Comparison of ENCODE assay signal across 1 cellular context in genomic region chr5:175854231-175855040, GRCh38.
TF ChIP-seq lines count a peak whose summit lies in the region.

No MANE protein-coding gene starts in this region.

TF ChIP-seq in HepG2, 621 proteins besides CTCF, POLR2A, EP300 and RAD21 (continued from another document and continues in another):
- TF ChIP-seq PRDM10 (CRISPR knock-in tag; IDR thresholded peaks at IDR 0.05; ENCODE audit: low read depth) (no peak), ZC3H4 (CRISPR knock-in tag; IDR thresholded peaks at IDR 0.05; ENCODE audit: borderline replicate concordance) (peak; percentile 79; the same call in 1 of the 2 replicates), ZFYVE20 (CRISPR knock-in tag; IDR thresholded peaks at IDR 0.05; ENCODE audit: borderline replicate concordance, low read depth) (no peak), ZNF891 (CRISPR knock-in tag; IDR thresholded peaks at IDR 0.05) (no peak), RCOR2 (CRISPR knock-in tag; IDR thresholded peaks at IDR 0.05) (peak; percentile 89; the same call in 1 of the 2 replicates), ATF3 (CRISPR knock-in tag; IDR thresholded peaks at IDR 0.05) (peak; percentile 48; the same call in 1 of the 2 replicates), ZNF160 (CRISPR knock-in tag; IDR thresholded peaks at IDR 0.05) (no peak), ZFP1 (CRISPR knock-in tag; IDR thresholded peaks at IDR 0.05) (peak; percentile 76; the same call in 1 of the 2 replicates), KDM1A (CRISPR knock-in tag; IDR thresholded peaks at IDR 0.05) (peak; percentile 99), ZNF180 (CRISPR knock-in tag; IDR thresholded peaks at IDR 0.05; ENCODE audit: borderline replicate concordance, low read depth) (no peak), CSRNP2 (CRISPR knock-in tag; conservative IDR thresholded peaks at IDR 0.05; ENCODE audit: low read depth) (no peak), DNMT1 (CRISPR knock-in tag; IDR thresholded peaks at IDR 0.05) (no peak), SRSF1 (optimal IDR thresholded peaks at IDR 0.05; ENCODE audit: low read depth, low read length) (no peak), ZGPAT (CRISPR knock-in tag; IDR thresholded peaks at IDR 0.05) (peak; percentile 92), PHF5A (CRISPR knock-in tag; IDR thresholded peaks at IDR 0.05; ENCODE audit: low read depth, unreplicated experiment) (peak; percentile 35), AKNA (CRISPR knock-in tag; IDR thresholded peaks at IDR 0.05; ENCODE audit: borderline replicate concordance) (no peak), ZNF567 (CRISPR knock-in tag; IDR thresholded peaks at IDR 0.05; ENCODE audit: borderline replicate concordance) (no peak), AGO2 (optimal IDR thresholded peaks at IDR 0.05; ENCODE audit: low read depth, low read length) (no peak), RARG (CRISPR knock-in tag; IDR thresholded peaks at IDR 0.05; ENCODE audit: low read depth) (no peak), HOMEZ (CRISPR knock-in tag; IDR thresholded peaks at IDR 0.05; ENCODE audit: low read depth) (no peak), ZNF44 (CRISPR knock-in tag; IDR thresholded peaks at IDR 0.05) (no peak), HOXA5 (CRISPR knock-in tag; IDR thresholded peaks at IDR 0.05) (no peak; the same call in 1 of the 2 replicates), ZNF234 (CRISPR knock-in tag; conservative IDR thresholded peaks at IDR 0.05) (no peak), CEBPG (CRISPR knock-in tag; IDR thresholded peaks at IDR 0.05) (peak; percentile 95), ISL2 (CRISPR knock-in tag; IDR thresholded peaks at IDR 0.05) (peak; percentile 97), ZNF205 (CRISPR knock-in tag; IDR thresholded peaks at IDR 0.05) (peak; percentile 100), PHF20 (CRISPR knock-in tag; IDR thresholded peaks at IDR 0.05) (no peak), ZNF329 (CRISPR knock-in tag; IDR thresholded peaks at IDR 0.05; ENCODE audit: low read depth) (no peak), ZNF619 (CRISPR knock-in tag; IDR thresholded peaks at IDR 0.05) (no peak), XBP1 (CRISPR knock-in tag; IDR thresholded peaks at IDR 0.05) (no peak), CERS6 (CRISPR knock-in tag; IDR thresholded peaks at IDR 0.05) (no peak), RARA (CRISPR knock-in tag; IDR thresholded peaks at IDR 0.05) (peak; percentile 83), RBM22 (optimal IDR thresholded peaks at IDR 0.05; ENCODE audit: low read length) (no peak), CHD2 (IDR thresholded peaks at IDR 0.05; ENCODE audit: low read depth, low read length) (no peak), MEIS2 (CRISPR knock-in tag; IDR thresholded peaks at IDR 0.05) (peak; percentile 74), ZNF136 (CRISPR knock-in tag; IDR thresholded peaks at IDR 0.05; ENCODE audit: low read depth) (no peak), ZNF430 (CRISPR knock-in tag; IDR thresholded peaks at IDR 0.05) (0 out of 2 replicates have a peak, but pooled peaks have one; percentile 71), ZBTB38 (CRISPR knock-in tag; IDR thresholded peaks at IDR 0.05) (no peak), NFATC3 (CRISPR knock-in tag; IDR thresholded peaks at IDR 0.05) (no peak), FOXC1 (CRISPR knock-in tag; IDR thresholded peaks at IDR 0.05; ENCODE audit: borderline replicate concordance) (no peak), ZNF777 (CRISPR knock-in tag; IDR thresholded peaks at IDR 0.05) (no peak), PTBP1 (IDR thresholded peaks at IDR 0.05; ENCODE audit: low read depth, low read length, poor library complexity, severe bottlenecking) (no peak), STAG1 (CRISPR knock-in tag; IDR thresholded peaks at IDR 0.05) (peak; percentile 15; the same call in 1 of the 2 replicates)
- TF ChIP-seq, protein P1, sequence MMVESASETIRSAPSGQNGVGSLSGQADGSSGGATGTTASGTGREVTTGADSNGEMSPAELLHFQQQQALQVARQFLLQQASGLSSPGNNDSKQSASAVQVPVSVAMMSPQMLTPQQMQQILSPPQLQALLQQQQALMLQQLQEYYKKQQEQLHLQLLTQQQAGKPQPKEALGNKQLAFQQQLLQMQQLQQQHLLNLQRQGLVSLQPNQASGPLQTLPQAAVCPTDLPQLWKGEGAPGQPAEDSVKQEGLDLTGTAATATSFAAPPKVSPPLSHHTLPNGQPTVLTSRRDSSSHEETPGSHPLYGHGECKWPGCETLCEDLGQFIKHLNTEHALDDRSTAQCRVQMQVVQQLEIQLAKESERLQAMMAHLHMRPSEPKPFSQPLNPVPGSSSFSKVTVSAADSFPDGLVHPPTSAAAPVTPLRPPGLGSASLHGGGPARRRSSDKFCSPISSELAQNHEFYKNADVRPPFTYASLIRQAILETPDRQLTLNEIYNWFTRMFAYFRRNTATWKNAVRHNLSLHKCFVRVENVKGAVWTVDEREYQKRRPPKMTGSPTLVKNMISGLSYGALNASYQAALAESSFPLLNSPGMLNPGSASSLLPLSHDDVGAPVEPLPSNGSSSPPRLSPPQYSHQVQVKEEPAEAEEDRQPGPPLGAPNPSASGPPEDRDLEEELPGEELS (CRISPR knock-in tag; IDR thresholded peaks at IDR 0.05), result peak; percentile 95
- TF ChIP-seq, protein P2, sequence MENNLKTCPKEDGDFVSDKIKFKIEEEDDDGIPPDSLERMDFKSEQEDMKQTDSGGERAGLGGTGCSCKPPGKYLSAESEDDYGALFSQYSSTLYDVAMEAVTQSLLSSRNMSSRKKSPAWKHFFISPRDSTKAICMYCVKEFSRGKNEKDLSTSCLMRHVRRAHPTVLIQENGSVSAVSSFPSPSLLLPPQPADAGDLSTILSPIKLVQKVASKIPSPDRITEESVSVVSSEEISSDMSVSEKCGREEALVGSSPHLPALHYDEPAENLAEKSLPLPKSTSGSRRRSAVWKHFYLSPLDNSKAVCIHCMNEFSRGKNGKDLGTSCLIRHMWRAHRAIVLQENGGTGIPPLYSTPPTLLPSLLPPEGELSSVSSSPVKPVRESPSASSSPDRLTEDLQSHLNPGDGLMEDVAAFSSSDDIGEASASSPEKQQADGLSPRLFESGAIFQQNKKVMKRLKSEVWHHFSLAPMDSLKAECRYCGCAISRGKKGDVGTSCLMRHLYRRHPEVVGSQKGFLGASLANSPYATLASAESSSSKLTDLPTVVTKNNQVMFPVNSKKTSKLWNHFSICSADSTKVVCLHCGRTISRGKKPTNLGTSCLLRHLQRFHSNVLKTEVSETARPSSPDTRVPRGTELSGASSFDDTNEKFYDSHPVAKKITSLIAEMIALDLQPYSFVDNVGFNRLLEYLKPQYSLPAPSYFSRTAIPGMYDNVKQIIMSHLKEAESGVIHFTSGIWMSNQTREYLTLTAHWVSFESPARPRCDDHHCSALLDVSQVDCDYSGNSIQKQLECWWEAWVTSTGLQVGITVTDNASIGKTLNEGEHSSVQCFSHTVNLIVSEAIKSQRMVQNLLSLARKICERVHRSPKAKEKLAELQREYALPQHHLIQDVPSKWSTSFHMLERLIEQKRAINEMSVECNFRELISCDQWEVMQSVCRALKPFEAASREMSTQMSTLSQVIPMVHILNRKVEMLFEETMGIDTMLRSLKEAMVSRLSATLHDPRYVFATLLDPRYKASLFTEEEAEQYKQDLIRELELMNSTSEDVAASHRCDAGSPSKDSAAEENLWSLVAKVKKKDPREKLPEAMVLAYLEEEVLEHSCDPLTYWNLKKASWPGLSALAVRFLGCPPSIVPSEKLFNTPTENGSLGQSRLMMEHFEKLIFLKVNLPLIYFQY (CRISPR knock-in tag; IDR thresholded peaks at IDR 0.05; ENCODE audit: borderline replicate concordance), result no peak
